In the genomic region with DNA sequence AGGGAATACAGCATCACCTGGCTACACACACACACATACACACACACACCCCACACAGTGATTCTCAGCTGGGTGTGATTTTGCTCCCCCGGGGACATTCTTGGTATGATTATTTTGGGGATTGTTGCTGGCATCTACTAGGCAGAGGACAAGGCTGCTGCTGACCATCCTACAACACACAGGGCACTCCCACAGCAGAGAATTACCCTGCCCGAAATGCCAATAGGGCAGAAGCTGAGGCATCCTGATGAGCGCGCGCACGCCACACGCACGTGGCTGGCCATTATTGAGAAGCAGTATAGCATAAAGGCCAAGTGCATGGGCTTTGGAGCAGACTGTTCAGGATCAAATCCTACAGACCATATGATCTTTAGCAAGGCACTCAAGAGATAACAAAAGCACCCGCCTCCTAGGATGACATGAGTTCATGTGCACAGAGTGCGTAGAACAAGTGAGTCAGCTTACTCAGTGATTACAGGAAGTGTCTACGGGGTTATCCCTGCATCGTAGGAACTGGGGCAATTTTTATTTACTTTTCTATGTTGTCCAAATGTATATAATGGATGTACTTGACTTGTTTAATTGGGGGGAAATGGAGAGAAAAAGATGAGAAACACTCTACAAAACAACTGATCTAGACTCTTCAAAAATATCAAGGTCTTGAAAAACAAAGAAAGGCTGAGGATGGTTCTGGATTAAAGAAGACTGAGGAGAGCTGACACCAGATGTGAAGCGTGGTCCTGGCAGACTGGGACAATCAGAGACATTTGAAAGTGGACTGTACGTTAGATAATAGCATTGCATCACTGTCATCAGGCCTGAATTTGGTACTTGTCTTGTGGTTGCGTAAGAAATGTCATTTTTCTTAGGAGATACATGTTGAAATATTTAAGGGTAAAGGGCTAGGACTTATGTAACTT, we compare ENCODE assay signal across 10 cellular contexts. TPM values are rescaled to one million over a fixed set of nuclear protein-coding genes. Genes with fewer than 3 reads are reported as not detected.
A peak's percentile ranks its signal among the peaks of the same experiment; 100 is the strongest.
DNase-seq lines count a peak whose midpoint lies in the region; ATAC-seq and TF ChIP-seq lines count a peak whose summit lies in the region.
"Had no signal": no experiment of that assay in that cellular context is flagged by ENCODE, and none has a peak within 500 bp of the region (broad histone marks: within the 10 kb centered on the region; RNA-seq: fewer than 3 reads in every experiment).

No MANE protein-coding gene starts in this region.

- H3K4me1 ChIP-seq in SK-N-SH (ENCODE audit: control insufficient read depth in 1 of 2, insufficient read depth in 2 of 2, low read depth in 1 of 2, low read length in 1 of 2) (peaks cover 0 to 17% of the 10 kb centered on the region in 2 experiments; a peak in 1 of 4 replicates), ovary (ENCODE audit: insufficient read depth) (peaks cover 1% of the 10 kb centered on the region)

- TF ChIP-seq EP300 in SK-N-SH (IDR thresholded peaks at IDR 0.05; ENCODE audit: borderline replicate concordance in 1 of 2, low read depth in 1 of 2, low read length in 1 of 2) (no peak), ovary (IDR thresholded peaks at IDR 0.05) (no peak)

- no peak for TF ChIP-seq RAD21 in SK-N-SH (IDR thresholded peaks at IDR 0.05; ENCODE audit: low read length)

- no peak for TF ChIP-seq POLR2A in ovary (IDR thresholded peaks at IDR 0.05)

- POLR2A ChIA-PET in SK-N-SH (lab: Yijun Ruan, JAX): no interaction called here

- H3K27ac ChIP-seq in SK-N-SH (ENCODE audit: low read depth in 2 of 2, low read length in 1 of 2): peak overlapping the region in 1 of 2 experiments; percentile 55; a peak in 2 of 4 replicates
- no peak overlapping the region for H3K27ac ChIP-seq in ovary
- H3K27ac ChIP-seq: C4-2B had no signal

- H3K9me3 ChIP-seq in SK-N-SH (no peaks in the 10 kb centered on the region), ovary (no peaks in the 10 kb centered on the region)

- no peak overlapping the region for H3K9ac ChIP-seq in SK-N-SH

- peaks cover 5% of the 10 kb centered on the region for H3F3A ChIP-seq in SK-N-SH (replicated peaks; ENCODE audit: insufficient read depth)

- peak; percentile 84 for ATAC-seq in stimulated activated naive CD8-positive, alpha-beta T cell treated with anti-CD3 and anti-CD28 coated beads, Interleukin-15, Interleukin-2, amounts not matched to agents 100 U/mL and 50 U/mL, for 24 hours
- no peak for ATAC-seq in GM21723 (IDR thresholded peaks at IDR 0.05; ENCODE audit: unreplicated experiment)

- H3K27me3 ChIP-seq in SK-N-SH (ENCODE audit: insufficient read depth) (no peaks in the 10 kb centered on the region), ovary (no peaks in the 10 kb centered on the region)

- CTCF ChIA-PET in SK-N-SH (lab: Yijun Ruan, JAX): interaction anchor here (0.9 to 26.7 kb wide), 5 partner anchors 8 to 232 kb away, joined by 3 to 530 read pairs (median 4); a partner anchor contains a TSS

- H4K20me1 ChIP-seq in SK-N-SH (ENCODE audit: insufficient read depth): no peaks in the 10 kb centered on the region

- H3K36me3 ChIP-seq in SK-N-SH (replicated peaks in 1 of 2; ENCODE audit: control insufficient read depth in 1 of 2, insufficient read depth in 2 of 2, low read length in 1 of 2): no peaks in the 10 kb centered on the region
- no peaks in the 10 kb centered on the region for H3K36me3 ChIP-seq in ovary

- peak overlapping the region; percentile 70; the same call in 1 of the 2 replicates for H2AFZ ChIP-seq in SK-N-SH (ENCODE audit: low read depth)

- WGBS in SK-N-SH (ENCODE audit: low lambda C conversion rate): 75% methylated on average over 14 of the region's 15 CpGs
- WGBS in ovary, 3 donors: 81 to 86% (median 84%) methylated on average over 15 of the region's 15 CpGs

- intact Hi-C loops in ovary (cut with DNase I): loop anchor here in 1 of 4 donors (5.0 kb wide), 1 partner anchor 38 kb away; no protein-coding TSS in a partner anchor

- no peak overlapping the region for H3K4me2 ChIP-seq in SK-N-SH

- no peaks in the 10 kb centered on the region for H3K9me2 ChIP-seq in SK-N-SH

- peak; percentile 50 for DNase-seq in activated CD4-positive, alpha-beta T cell treated with anti-CD3 and anti-CD28 coated beads for 48 hours
- DNase-seq in activated CD4-positive, alpha-beta T cell treated with anti-CD3 and anti-CD28 coated beads for 1 hour: no peak
- DNase-seq in SK-N-SH: no peak
- DNase-seq in epithelial cell of esophagus (ENCODE audit: low read depth): peak; percentile 80
- DNase-seq in stimulated activated naive CD8-positive, alpha-beta T cell treated with anti-CD3 and anti-CD28 coated beads, Interleukin-15, Interleukin-2, amounts not matched to agents 100 U/mL and 50 U/mL, for 24 hours: no peak
- DNase-seq in HuH-7.5 (ENCODE audit: low spot score): no peak
- DNase-seq in ovary: no peak
- DNase-seq: islet precursor cell had no signal

- H3K79me2 ChIP-seq in SK-N-SH (ENCODE audit: insufficient read depth): no peaks in the 10 kb centered on the region

- TF ChIP-seq CTCF in SK-N-SH (IDR thresholded peaks at IDR 0.05) (no peak), epithelial cell of esophagus (IDR thresholded peaks at IDR 0.05; ENCODE audit: insufficient read depth, low read depth, low read length, missing control alignments) (no peak), ovary (IDR thresholded peaks at IDR 0.05) (no peak)

- no peak overlapping the region for H3K4me3 ChIP-seq in SK-N-SH (ENCODE audit: low read depth in 2 of 2, low read length in 1 of 2)
- H3K4me3 ChIP-seq in epithelial cell of esophagus (ENCODE audit: low read length): no peak overlapping the region
- H3K4me3 ChIP-seq in ovary: no peak overlapping the region

TF ChIP-seq in SK-N-SH, 30 proteins besides CTCF, POLR2A, EP300 and RAD21 (continues in another document):
- TF ChIP-seq, protein P1, sequence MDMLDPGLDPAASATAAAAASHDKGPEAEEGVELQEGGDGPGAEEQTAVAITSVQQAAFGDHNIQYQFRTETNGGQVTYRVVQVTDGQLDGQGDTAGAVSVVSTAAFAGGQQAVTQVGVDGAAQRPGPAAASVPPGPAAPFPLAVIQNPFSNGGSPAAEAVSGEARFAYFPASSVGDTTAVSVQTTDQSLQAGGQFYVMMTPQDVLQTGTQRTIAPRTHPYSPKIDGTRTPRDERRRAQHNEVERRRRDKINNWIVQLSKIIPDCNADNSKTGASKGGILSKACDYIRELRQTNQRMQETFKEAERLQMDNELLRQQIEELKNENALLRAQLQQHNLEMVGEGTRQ (IDR thresholded peaks at IDR 0.05; ENCODE audit: borderline replicate concordance, low read depth, low read length): no peak
- TF ChIP-seq NFIC (IDR thresholded peaks at IDR 0.05; ENCODE audit: borderline replicate concordance): no peak
- no peak for TF ChIP-seq FOXM1 (IDR thresholded peaks at IDR 0.05; ENCODE audit: low read depth)
- no peak for TF ChIP-seq TEAD4 (IDR thresholded peaks at IDR 0.05; ENCODE audit: borderline replicate concordance, insufficient read depth)
- TF ChIP-seq, protein P2, sequence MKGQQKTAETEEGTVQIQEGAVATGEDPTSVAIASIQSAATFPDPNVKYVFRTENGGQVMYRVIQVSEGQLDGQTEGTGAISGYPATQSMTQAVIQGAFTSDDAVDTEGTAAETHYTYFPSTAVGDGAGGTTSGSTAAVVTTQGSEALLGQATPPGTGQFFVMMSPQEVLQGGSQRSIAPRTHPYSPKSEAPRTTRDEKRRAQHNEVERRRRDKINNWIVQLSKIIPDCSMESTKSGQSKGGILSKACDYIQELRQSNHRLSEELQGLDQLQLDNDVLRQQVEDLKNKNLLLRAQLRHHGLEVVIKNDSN (IDR thresholded peaks at IDR 0.05; ENCODE audit: borderline replicate concordance, low read depth): no peak
- TF ChIP-seq JUND (IDR thresholded peaks at IDR 0.05): no peak
- TF ChIP-seq MXI1 (IDR thresholded peaks at IDR 0.05; ENCODE audit: low read depth, low read length): no peak
- TF ChIP-seq, protein P3, sequence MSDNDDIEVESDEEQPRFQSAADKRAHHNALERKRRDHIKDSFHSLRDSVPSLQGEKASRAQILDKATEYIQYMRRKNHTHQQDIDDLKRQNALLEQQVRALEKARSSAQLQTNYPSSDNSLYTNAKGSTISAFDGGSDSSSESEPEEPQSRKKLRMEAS (IDR thresholded peaks at IDR 0.05; ENCODE audit: low read depth): no peak
- TF ChIP-seq MEF2A (IDR thresholded peaks at IDR 0.05; ENCODE audit: borderline replicate concordance, low read depth): no peak
- TF ChIP-seq RCOR1 (IDR thresholded peaks at IDR 0.05; ENCODE audit: low read length): no peak
- no peak for TF ChIP-seq SMC3 (IDR thresholded peaks at IDR 0.05; ENCODE audit: low read depth, low read length)
- TF ChIP-seq GABPA (IDR thresholded peaks at IDR 0.05; ENCODE audit: low read depth): no peak
- no peak for TF ChIP-seq GATA2 (CRISPR knock-in tag; IDR thresholded peaks at IDR 0.05)
- TF ChIP-seq SIN3A (IDR thresholded peaks at IDR 0.05; ENCODE audit: borderline replicate concordance, low read depth, low read length): no peak
- no peak for TF ChIP-seq ELF1 (IDR thresholded peaks at IDR 0.05)

RNA-seq across cellular contexts. Expression of a gene that starts 7.2 kb away (rescaled TPM):
- polyA plus RNA-seq in SK-N-SH (2012; rRNA removed) (57.6 and 93.3 TPM in 2 replicates), ovary (10 to 100 TPM; 14.5 to 14.8 TPM)
- polyA plus RNA-seq in SK-N-SH (2012; cell fraction: cytosol; rRNA removed): 34.4 and 51.6 TPM in 2 replicates
- polyA plus RNA-seq in SK-N-SH (2012; cell fraction: nucleus; rRNA removed): 104 and 118 TPM in 2 replicates
- 10 to 100 TPM; 14.3 to 87.8 (median 42.2) TPM for total RNA-seq in ovary

RNA-seq across cellular contexts. Expression of a gene that starts 31.4 kb away (rescaled TPM):
- polyA plus RNA-seq in SK-N-SH (2012; rRNA removed) (6.2 and 7.1 TPM in 2 replicates), ovary (10 to 100 TPM in 1 of 2 donors, 1 to 10 TPM in 1; 2.2 to 23.4 TPM)
- 1.7 and 3.1 TPM in 2 replicates for polyA plus RNA-seq in SK-N-SH (2012; cell fraction: cytosol; rRNA removed)
- 21.7 and 27.5 TPM in 2 replicates for polyA plus RNA-seq in SK-N-SH (2012; cell fraction: nucleus; rRNA removed)
- 10 to 100 TPM; 22.2 to 40.1 (median 30.4) TPM for total RNA-seq in ovary

RNA-seq across cellular contexts. Expression of a gene that starts 38.9 kb away (rescaled TPM):
- polyA plus RNA-seq in SK-N-SH (2012; rRNA removed): 15.1 and 16.7 TPM in 2 replicates
- 8.2 and 11.7 TPM in 2 replicates for polyA plus RNA-seq in SK-N-SH (2012; cell fraction: cytosol; rRNA removed)
- polyA plus RNA-seq in SK-N-SH (2012; cell fraction: nucleus; rRNA removed): 40.9 and 48.9 TPM in 2 replicates
- 10 to 100 TPM in 5 of 7 donors, 1 to 10 TPM in 2; 9.0 to 12.8 (median 12.2) TPM for total RNA-seq in ovary
- polyA plus RNA-seq in ovary: 10 to 100 TPM in 1 of 2 donors, 1 to 10 TPM in 1; 8.0 to 16.2 TPM

RNA-seq across cellular contexts. Expression of a gene that starts 41.2 kb away (rescaled TPM):
- polyA plus RNA-seq in SK-N-SH (2012; rRNA removed) (0.33 and 0.42 TPM in 2 replicates), ovary (1 to 10 TPM in 1 of 2 donors, under 1 TPM in 1; 0.35 to 1.9 TPM)
- polyA plus RNA-seq in SK-N-SH (2012; cell fraction: cytosol; rRNA removed): 0.15 and 0.25 TPM in 2 replicates
- 1.00 and 1.3 TPM in 2 replicates for polyA plus RNA-seq in SK-N-SH (2012; cell fraction: nucleus; rRNA removed)
- 1 to 10 TPM; 2.6 to 9.5 (median 4.0) TPM for total RNA-seq in ovary

RNA-seq across cellular contexts. Expression of a gene that starts 50.1 kb away (rescaled TPM):
- polyA plus RNA-seq in SK-N-SH (2012; rRNA removed) (not detected in 2 replicates), ovary (under 1 TPM in 1 of 2 donors, not detected in 1; 0.58 TPM)
- polyA plus RNA-seq in SK-N-SH (2012; cell fraction: cytosol; rRNA removed): not detected in 2 replicates
- polyA plus RNA-seq in SK-N-SH (2012; cell fraction: nucleus; rRNA removed): not detected in 2 replicates
- total RNA-seq in ovary: 1 to 10 TPM in 3 of 7 donors, under 1 TPM in 3, not detected in 1; 0.45 to 1.6 (median 0.88) TPM

Comparison
In these comparisons a context has a peak if more than half of its experiments do, and no peak if none do; other contexts are left out.
1. DNase-seq: peak in activated CD4-positive, alpha-beta T cell treated with anti-CD3 and anti-CD28 coated beads for 48 hours (single experiment) and epithelial cell of esophagus (single experiment); none in activated CD4-positive, alpha-beta T cell treated with anti-CD3 and anti-CD28 coated beads for 1 hour (single experiment), SK-N-SH (single experiment), stimulated activated naive CD8-positive, alpha-beta T cell treated with anti-CD3 and anti-CD28 coated beads, Interleukin-15, Interleukin-2, amounts not matched to agents 100 U/mL and 50 U/mL, for 24 hours (single experiment), HuH-7.5 (single experiment) and ovary (0 of 5).